9 cellular contexts compared by ENCODE assay signal in genomic region chr11:110447897-110448522, GRCh38. TPM values are rescaled to one million over a fixed set of nuclear protein-coding genes. Genes with fewer than 3 reads are reported as not detected.
DNase-seq lines count a peak whose midpoint lies in the region; TF ChIP-seq lines count a peak whose summit lies in the region.
"Had no signal": no experiment of that assay in that cellular context is flagged by ENCODE, and none has a peak within 500 bp of the region (broad histone marks: within the 10 kb centered on the region; RNA-seq: fewer than 3 reads in every experiment).

No MANE protein-coding gene starts in this region.

- H3K9me3 ChIP-seq in AG04450 (ENCODE audit: control insufficient read depth, insufficient read depth, low read length): no peaks in the 10 kb centered on the region; the same call in 1 of the 2 replicates

- CTCF ChIA-PET in AG04450 (lab: Charles Lee): no interaction called here
- CTCF ChIA-PET in RWPE1 (lab: Yijun Ruan, JAX): interaction anchor here (0.7 to 0.9 kb wide), 2 partner anchors 21 to 158 kb away, joined by 3 read pairs; no protein-coding TSS in a partner anchor

- TF ChIP-seq CTCF in AG04450 (IDR thresholded peaks at IDR 0.05; ENCODE audit: low read depth, low read length) (peak; percentile 44), GM12873 (IDR thresholded peaks at IDR 0.05; ENCODE audit: insufficient read depth, low read depth, low read length, missing control alignments) (peak; percentile 44), RWPE1 (conservative IDR thresholded peaks at IDR 0.05; ENCODE audit: low read depth) (peak; percentile 65; the same call in 1 of the 2 replicates)

- DNase-seq in AG04450 (ENCODE audit: low read depth, low spot score) (no peak), RWPE1 (ENCODE audit: low spot score) (no peak), kidney glomerular epithelial cell (lab: John Stamatoyannopoulos, UW) (peak; percentile 15), MV-4-11 (lab: John Stamatoyannopoulos, UW) (no peak), SHP77 treated with DMSO at 0.1 percent for 48 hours (lab: John Stamatoyannopoulos, UW) (no peak)
- DNase-seq in stimulated activated naive CD4-positive, alpha-beta T cell treated with Interleukin-2 at 50 U/mL for 16 hours (lab: John Stamatoyannopoulos, UW): no peak
- DNase-seq in NK-92 treated with Interleukin-12 subunit alpha and Interleukin-12 subunit beta, amount 100 ng/mL, for 24 hours (lab: John Stamatoyannopoulos, UW): no peak
- DNase-seq: activated effector memory CD4-positive, alpha-beta T cell treated with anti-CD3 and anti-CD28 coated beads, Interleukin-2, amount 50 U/mL, for 16 hours had no signal

- POLR2A ChIA-PET in AG04450 (lab: Yijun Ruan, JAX) (no interaction called here), RWPE1 (lab: Yijun Ruan, JAX; ENCODE audit: low non-redundant PET) (no interaction called here)

- H3K27me3 ChIP-seq in AG04450 (ENCODE audit: control insufficient read depth, insufficient read depth, low read length): no peaks in the 10 kb centered on the region

- no peak overlapping the region for H3K27ac ChIP-seq in AG04450 (ENCODE audit: low read depth, low read length)
- no peak overlapping the region for H3K27ac ChIP-seq in RWPE1

- no peak overlapping the region for H3K4me3 ChIP-seq in AG04450 (ENCODE audit: low read depth, low read length)

RNA-seq across cellular contexts. Expression of gene FDX1, which starts 18.3 kb away (rescaled TPM):
- polyA plus RNA-seq in AG04450 (2011; rRNA removed): 6.7 and 8.9 TPM in 2 replicates
- polyA minus RNA-seq in AG04450 (2011; rRNA and poly(A)+ RNA removed): 2.3 and 3.6 TPM in 2 replicates
